ENCODE assay signal across 11 cellular contexts in the genomic region with DNA sequence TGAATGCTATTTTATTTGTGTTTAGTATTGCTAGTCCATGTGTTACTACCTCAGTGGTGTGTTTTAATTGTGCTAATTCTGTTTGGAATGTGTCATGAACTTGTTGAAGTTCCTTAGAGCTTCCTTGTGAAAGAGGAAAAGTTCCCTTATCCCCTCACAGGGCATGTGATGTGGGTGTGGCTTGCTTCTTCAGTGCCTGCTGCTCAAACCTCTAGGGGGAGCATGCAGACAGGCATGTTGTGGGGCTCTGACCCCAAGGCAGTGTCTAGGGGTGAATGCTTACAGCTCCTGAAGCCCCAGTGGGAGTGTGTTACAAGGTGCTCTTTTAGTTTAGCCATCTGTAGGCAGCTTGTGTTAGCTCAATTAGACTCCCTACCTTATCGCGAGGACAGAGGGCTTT.
A peak's percentile ranks its signal among the peaks of the same experiment; 100 is the strongest.
DNase-seq lines count a peak whose midpoint lies in the region; TF ChIP-seq lines count a peak whose summit lies in the region.
"Had no signal": no experiment of that assay in that cellular context is flagged by ENCODE, and none has a peak within 500 bp of the region (broad histone marks: within the 10 kb centered on the region; RNA-seq: fewer than 3 reads in every experiment).

No MANE protein-coding gene starts in this region.

- peak; percentile 53 for TF ChIP-seq CTCF in NB4 (IDR thresholded peaks at IDR 0.05; ENCODE audit: low read depth, low read length)
- TF ChIP-seq CTCF in choroid plexus epithelial cell (conservative IDR thresholded peaks at IDR 0.05; ENCODE audit: low read depth, low read length) = peak; percentile 42
- TF ChIP-seq CTCF in progenitor cell of endocrine pancreas (IDR thresholded peaks at IDR 0.05; ENCODE audit: unreplicated experiment) = peak; percentile 39

- no peaks in the 10 kb centered on the region for H3K4me1 Mint-ChIP-seq in progenitor cell of endocrine pancreas (ENCODE audit: low read depth)
- no peaks in the 10 kb centered on the region for H3K4me1 Mint-ChIP-seq in activated CD4-positive, alpha-beta T cell treated with anti-CD3 and anti-CD28 coated beads, Interleukin-2, amount 10 ng/mL, durations not matched to agents 7 days and 5 days

- TF ChIP-seq POLR2A in NB4 (IDR thresholded peaks at IDR 0.05; ENCODE audit: extremely low read depth, insufficient read length) = no peak

- POLR2A ChIA-PET in activated CD4-positive, alpha-beta T cell treated with anti-CD3 and anti-CD28 coated beads, Interleukin-2, amount 10 ng/mL, durations not matched to agents 7 days and 5 days (lab: Charles Lee) = no interaction called here

- CTCF ChIA-PET in activated CD4-positive, alpha-beta T cell treated with anti-CD3 and anti-CD28 coated beads, Interleukin-2, amount 10 ng/mL, durations not matched to agents 7 days and 5 days (lab: Charles Lee) = interaction anchor here (1.7 kb wide), 1 partner anchor 10 kb away, joined by 5 read pairs; no protein-coding TSS in a partner anchor

- H3K4me3 ChIP-seq in NB4 (ENCODE audit: low read depth, low read length) = no peak overlapping the region
- H3K4me3 ChIP-seq in choroid plexus epithelial cell (ENCODE audit: low read depth, low read length) = no peak overlapping the region

- DNase-seq in NCI-H748 (lab: John Stamatoyannopoulos, UW; ENCODE audit: unreplicated experiment) = peak; percentile 28
- no peak for DNase-seq in NCI-H748 treated with DMSO at 0.1 percent for 48 hours (lab: John Stamatoyannopoulos, UW)
- peak; percentile 36 for DNase-seq in NB4 (ENCODE audit: low read depth)
- peak; percentile 10 for DNase-seq in choroid plexus epithelial cell (ENCODE audit: low read depth)
- DNase-seq in progenitor cell of endocrine pancreas (ENCODE audit: low spot score, unreplicated experiment) = no peak
- no peak for DNase-seq in G401 (ENCODE audit: low spot score)
- DNase-seq in GF-D8 (lab: John Stamatoyannopoulos, UW) = no peak
- no peak for DNase-seq in activated CD4-positive, alpha-beta T cell treated with anti-CD3 and anti-CD28 coated beads, Interleukin-2, amount 10 ng/mL, durations not matched to agents 7 days and 5 days
- DNase-seq: hippocampal formation, NCI-H1694 treated with DMSO at 0.1 percent for 48 hours, occipital lobe had no signal

- no peaks in the 10 kb centered on the region for H3K36me3 Mint-ChIP-seq in progenitor cell of endocrine pancreas (ENCODE audit: insufficient read depth)
- H3K36me3 Mint-ChIP-seq in activated CD4-positive, alpha-beta T cell treated with anti-CD3 and anti-CD28 coated beads, Interleukin-2, amount 10 ng/mL, durations not matched to agents 7 days and 5 days (ENCODE audit: low read depth) = no peaks in the 10 kb centered on the region

- no peak overlapping the region for H3K4me3 Mint-ChIP-seq in progenitor cell of endocrine pancreas (ENCODE audit: low read depth)
- no peak overlapping the region for H3K4me3 Mint-ChIP-seq in activated CD4-positive, alpha-beta T cell treated with anti-CD3 and anti-CD28 coated beads, Interleukin-2, amount 10 ng/mL, durations not matched to agents 7 days and 5 days

- no peak overlapping the region for H3K27ac Mint-ChIP-seq in progenitor cell of endocrine pancreas
- H3K27ac Mint-ChIP-seq in activated CD4-positive, alpha-beta T cell treated with anti-CD3 and anti-CD28 coated beads, Interleukin-2, amount 10 ng/mL, durations not matched to agents 7 days and 5 days = no peak overlapping the region

- H3K27me3 Mint-ChIP-seq in progenitor cell of endocrine pancreas = no peaks in the 10 kb centered on the region
- H3K27me3 Mint-ChIP-seq in activated CD4-positive, alpha-beta T cell treated with anti-CD3 and anti-CD28 coated beads, Interleukin-2, amount 10 ng/mL, durations not matched to agents 7 days and 5 days = peaks cover 11% of the 10 kb centered on the region

- in situ Hi-C loops in G401 (cut with HindIII; ENCODE audit: low sequenced_read_pairs) = no loop called here

- peaks cover 13% of the 10 kb centered on the region for H3K9me3 Mint-ChIP-seq in progenitor cell of endocrine pancreas (ENCODE audit: low read depth)
- H3K9me3 Mint-ChIP-seq in activated CD4-positive, alpha-beta T cell treated with anti-CD3 and anti-CD28 coated beads, Interleukin-2, amount 10 ng/mL, durations not matched to agents 7 days and 5 days = no peaks in the 10 kb centered on the region

Comparison
In these comparisons a context has a peak if more than half of its experiments do, and no peak if none do; other contexts are left out.
1. DNase-seq: peak in NCI-H748 (single experiment), NB4 (single experiment) and choroid plexus epithelial cell (single experiment); none in NCI-H748 treated with DMSO at 0.1 percent for 48 hours (single experiment), progenitor cell of endocrine pancreas (single experiment), G401 (single experiment), GF-D8 (single experiment) and activated CD4-positive, alpha-beta T cell treated with anti-CD3 and anti-CD28 coated beads, Interleukin-2, amount 10 ng/mL, durations not matched to agents 7 days and 5 days (single experiment).
2. Peak in every context shown above with its lines, with median percentiles within 50 percentile points of each other: CTCF ChIP-seq.